ENCODE assay signal across 27 cellular contexts in the genomic region with DNA sequence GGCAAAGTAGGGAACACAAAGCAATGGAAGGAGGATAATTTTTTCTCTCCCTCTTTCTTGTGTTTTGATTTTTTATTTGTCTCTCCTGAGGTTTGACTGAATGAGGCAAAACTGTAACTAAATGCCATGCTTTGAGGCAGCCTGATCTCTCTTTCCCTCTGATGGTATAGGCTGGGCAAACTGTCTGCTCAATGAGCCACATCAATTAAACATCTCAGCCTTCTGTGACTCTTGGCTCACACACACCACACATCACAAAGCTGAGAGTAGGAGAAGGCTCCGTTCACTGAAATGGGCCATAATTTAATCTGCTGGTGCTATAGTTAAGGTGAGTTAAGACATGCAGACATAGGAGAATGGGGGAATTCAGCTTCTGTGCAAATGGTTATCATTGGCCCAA. TPM values are rescaled to one million over a fixed set of nuclear protein-coding genes. Genes with fewer than 3 reads are reported as not detected.
DNase-seq lines count a peak whose midpoint lies in the region; ATAC-seq, FAIRE-seq and TF ChIP-seq lines count a peak whose summit lies in the region.
"Had no signal": no experiment of that assay in that cellular context is flagged by ENCODE, and none has a peak within 500 bp of the region (broad histone marks: within the 10 kb centered on the region; RNA-seq: fewer than 3 reads in every experiment).

No MANE protein-coding gene starts in this region.

- CTCF ChIA-PET in Calu3 (lab: Charles Lee), result interaction anchor here (0.5 to 1.6 kb wide), 2 partner anchors 18 to 127 kb away, joined by 3 to 5 read pairs; no protein-coding TSS in a partner anchor

- no peak overlapping the region for H3K27ac Mint-ChIP-seq in Calu3 (ENCODE audit: unreplicated experiment)
- H3K27ac Mint-ChIP-seq: activated naive CD8-positive, alpha-beta T cell treated with anti-CD3 and anti-CD28 coated beads for 36 hours; activated T-helper 2 cell treated with anti-CD3 and anti-CD28 coated beads, Interferon-gamma antibody, Interleukin-2, Interleukin-4, amounts not matched to agents 10 μg/mL and 5 μg/mL and 100 μg/mL, durations not matched to agents 14 hours and 24 hours and 36 hours had no signal

- ATAC-seq in HG03045 (IDR thresholded peaks at IDR 0.05; ENCODE audit: unreplicated experiment), result no peak
- ATAC-seq: A549, gastrocnemius medialis, left ventricle myocardium superior, WTC11 had no signal

- BruUV-seq in Calu3 (replicated peaks; lab: Mats Ljungman, UMichigan), result TSS peak; percentile 7

- no peaks in the 10 kb centered on the region for H3K4me1 Mint-ChIP-seq in Calu3 (ENCODE audit: low read depth, unreplicated experiment)
- H3K4me1 Mint-ChIP-seq: activated naive CD8-positive, alpha-beta T cell treated with anti-CD3 and anti-CD28 coated beads for 36 hours had no signal

- TF ChIP-seq CTCF in Calu3 (IDR thresholded peaks at IDR 0.05; ENCODE audit: unreplicated experiment), result no peak

- H3K4me3 Mint-ChIP-seq in Calu3 (ENCODE audit: low read depth, unreplicated experiment), result no peak overlapping the region
- H3K4me3 Mint-ChIP-seq: activated naive CD8-positive, alpha-beta T cell treated with anti-CD3 and anti-CD28 coated beads for 36 hours; WTC11 had no signal

- intact Hi-C loops in Calu3 (cut with micrococcal nuclease; ENCODE audit: unreplicated experiment), result no loop called here

- DNase-seq in NCI-H146 (lab: John Stamatoyannopoulos, UW) (peak; percentile 8), NCI-H146 treated with DMSO at 0.1 percent for 48 hours (lab: John Stamatoyannopoulos, UW; ENCODE audit: unreplicated experiment) (no peak), Calu3 (no peak), NCI-H345 treated with DMSO at 0.1 percent for 48 hours (lab: John Stamatoyannopoulos, UW; ENCODE audit: unreplicated experiment) (peak; percentile 61), cerebellar cortex (ENCODE audit: low spot score) (peak; percentile 33), frontal cortex (ENCODE audit: low spot score in 2 of 2) (no peak)
- no peak for DNase-seq in activated T-cell treated with anti-CD3 and anti-CD28 coated beads, Interleukin-2, amount 50 U/mL, for 1 hour
- DNase-seq: activated naive CD8-positive, alpha-beta T cell treated with anti-CD3 and anti-CD28 coated beads for 36 hours; effector CD8-positive, alpha-beta T cell; gastrocnemius medialis; GF-D8; hypothalamus; IMR-90; left ventricle myocardium superior; MG63; NCI-H1930; right lobe of liver; T1000; trophoblast cell had no signal

- H3K36me3 Mint-ChIP-seq in Calu3 (ENCODE audit: insufficient read depth, unreplicated experiment), result peaks cover 11% of the 10 kb centered on the region
- H3K36me3 Mint-ChIP-seq: activated naive CD8-positive, alpha-beta T cell treated with anti-CD3 and anti-CD28 coated beads for 36 hours had no signal

- no peaks in the 10 kb centered on the region for H3K9me3 Mint-ChIP-seq in Calu3 (ENCODE audit: low read depth, unreplicated experiment)
- H3K9me3 Mint-ChIP-seq: activated naive CD8-positive, alpha-beta T cell treated with anti-CD3 and anti-CD28 coated beads for 36 hours; activated T-helper 2 cell treated with anti-CD3 and anti-CD28 coated beads, Interferon-gamma antibody, Interleukin-2, Interleukin-4, amounts not matched to agents 10 μg/mL and 5 μg/mL and 100 μg/mL, durations not matched to agents 14 hours and 24 hours and 36 hours; WTC11 had no signal

- H3K27me3 Mint-ChIP-seq in Calu3 (ENCODE audit: unreplicated experiment), result no peaks in the 10 kb centered on the region
- H3K27me3 Mint-ChIP-seq: activated naive CD8-positive, alpha-beta T cell treated with anti-CD3 and anti-CD28 coated beads for 36 hours had no signal

- FAIRE-seq in frontal cortex (lab: Jason Lieb, UNC), result no peak
- FAIRE-seq: A549, D721Med, H54 had no signal

RNA-seq across cellular contexts. Expression of gene SCGN, which starts 28.1 kb away (rescaled TPM):
- total RNA-seq in Calu3 (2022) (3.5 and 3.7 TPM in 2 replicates), frontal cortex (30.2 TPM)
- total RNA-seq: activated naive CD8-positive, alpha-beta T cell treated with anti-CD3 and anti-CD28 coated beads for 36 hours; activated T-helper 2 cell treated with anti-CD3 and anti-CD28 coated beads, Interferon-gamma antibody, Interleukin-2, Interleukin-4, amounts not matched to agents 10 μg/mL and 5 μg/mL and 100 μg/mL, durations not matched to agents 14 hours and 24 hours and 36 hours; gastrocnemius medialis; IMR-90; mononuclear cell; RPMI7951; WTC11 had no signal

Comparison
In these comparisons a context has a peak if more than half of its experiments do, and no peak if none do; other contexts are left out.
1. DNase-seq: peak in NCI-H146 (single experiment), NCI-H345 treated with DMSO at 0.1 percent for 48 hours (single experiment) and cerebellar cortex (single experiment); none in NCI-H146 treated with DMSO at 0.1 percent for 48 hours (single experiment), Calu3 (single experiment), frontal cortex (0 of 2) and activated T-cell treated with anti-CD3 and anti-CD28 coated beads, Interleukin-2, amount 50 U/mL, for 1 hour (single experiment).